9 cellular contexts compared by ENCODE assay signal in the genomic region with DNA sequence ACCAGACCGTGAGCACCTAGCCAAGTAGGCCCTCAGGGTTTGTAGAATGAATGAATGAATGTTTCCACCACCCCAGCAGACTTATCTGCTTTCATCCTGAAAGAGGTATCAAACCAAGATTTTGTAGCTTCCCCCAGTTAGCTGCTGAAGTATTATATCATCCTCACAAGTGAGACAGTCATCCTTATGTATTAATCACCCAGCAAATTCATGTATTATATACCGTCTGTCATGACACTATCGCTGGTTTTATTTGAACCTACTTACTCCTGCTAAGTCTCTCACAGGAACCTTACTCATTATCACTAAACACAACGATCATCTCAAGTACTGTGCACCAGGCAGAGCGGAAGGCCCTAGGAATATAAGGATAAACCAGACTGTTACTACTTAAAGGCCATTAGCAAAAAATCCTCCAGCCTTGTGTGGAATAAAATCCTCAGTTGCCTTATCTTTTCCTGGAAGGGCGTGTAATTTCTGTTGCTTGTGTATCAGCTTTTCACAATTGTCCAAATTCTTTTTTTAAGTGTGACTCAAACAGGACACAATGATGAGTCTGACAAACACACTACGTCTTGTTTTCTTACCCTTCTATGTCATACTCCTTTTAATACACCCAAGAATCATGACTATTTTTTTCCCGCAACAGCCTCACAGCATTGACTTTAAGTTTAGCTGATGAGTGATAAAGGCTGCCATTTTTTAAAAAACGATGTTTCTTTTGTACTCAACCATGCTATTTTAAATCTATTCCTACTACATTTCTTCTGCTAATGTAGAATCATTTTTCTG.
DNase-seq lines count a peak whose midpoint lies in the region; ATAC-seq and TF ChIP-seq lines count a peak whose summit lies in the region.
"Had no signal": no experiment of that assay in that cellular context is flagged by ENCODE, and none has a peak within 500 bp of the region (broad histone marks: within the 10 kb centered on the region; RNA-seq: fewer than 3 reads in every experiment).

No MANE protein-coding gene starts in this region.

- H3K27me3 ChIP-seq in left ventricle myocardium inferior (ENCODE audit: low read depth) (no peaks in the 10 kb centered on the region), foreskin keratinocyte (no peaks in the 10 kb centered on the region), transverse colon (no peaks in the 10 kb centered on the region), suprapubic skin (no peaks in the 10 kb centered on the region), aorta (ENCODE audit: control insufficient read depth in 1 of 2, insufficient read depth in 2 of 2, low read length in 1 of 2) (no peaks in the 10 kb centered on the region)

- no peaks in the 10 kb centered on the region for H3K9me3 Mint-ChIP-seq in activated T-helper 17 cell treated with anti-CD3 and anti-CD28 coated beads, Interleukin-2, amount 50 U/mL, for 72 hours

- TF ChIP-seq CTCF in left ventricle myocardium inferior (IDR thresholded peaks at IDR 0.05; ENCODE audit: borderline replicate concordance) (no peak), foreskin keratinocyte (conservative IDR thresholded peaks at IDR 0.05) (no peak), transverse colon (IDR thresholded peaks at IDR 0.05) (no peak), suprapubic skin (IDR thresholded peaks at IDR 0.05) (no peak)

- 55 to 57% methylated on average over 8 to 9 of the region's 9 CpGs for WGBS in transverse colon (ENCODE audit: low coverage in 1 of 2), 2 donors
- 84% methylated on average over 9 of the region's 9 CpGs for WGBS in suprapubic skin
- WGBS in aorta, 2 donors: 88 to 89% methylated on average over 9 of the region's 9 CpGs

- H3K4me3 Mint-ChIP-seq in activated T-helper 17 cell treated with anti-CD3 and anti-CD28 coated beads, Interleukin-2, amount 50 U/mL, for 72 hours: peak overlapping the region; percentile 91

- peak overlapping the region; percentile 92 for H3K27ac Mint-ChIP-seq in activated T-helper 17 cell treated with anti-CD3 and anti-CD28 coated beads, Interleukin-2, amount 50 U/mL, for 72 hours

- no peaks in the 10 kb centered on the region for H3K9me3 ChIP-seq in left ventricle myocardium inferior (replicated peaks)
- H3K9me3 ChIP-seq in transverse colon: no peaks in the 10 kb centered on the region
- H3K9me3 ChIP-seq in suprapubic skin: no peaks in the 10 kb centered on the region
- H3K9me3 ChIP-seq in aorta (ENCODE audit: control insufficient read depth, low read length): no peaks in the 10 kb centered on the region

- peaks cover 100% of the 10 kb centered on the region for H3K36me3 Mint-ChIP-seq in activated T-helper 17 cell treated with anti-CD3 and anti-CD28 coated beads, Interleukin-2, amount 50 U/mL, for 72 hours (ENCODE audit: low read depth)

- ATAC-seq in left cardiac atrium (no peak), foreskin keratinocyte (peak; percentile 1), aorta (ENCODE audit: low FRiP score) (no peak)
- ATAC-seq in activated T-helper 17 cell treated with anti-CD3 and anti-CD28 coated beads, Interleukin-2, amount 50 U/mL, for 72 hours (replicated peaks): peak; percentile 20

- intact Hi-C loops in left ventricle myocardium inferior (cut with micrococcal nuclease): no loop called here
- intact Hi-C loops in left cardiac atrium (cut with DNase I): no loop called here
- intact Hi-C loops in transverse colon (cut with DNase I; ENCODE audit: low total_unique reads): no loop called here
- intact Hi-C loops in aorta (cut with DNase I): no loop called here

- peaks cover 64% of the 10 kb centered on the region for H3K4me1 Mint-ChIP-seq in activated T-helper 17 cell treated with anti-CD3 and anti-CD28 coated beads, Interleukin-2, amount 50 U/mL, for 72 hours

- H3K27me3 Mint-ChIP-seq in activated T-helper 17 cell treated with anti-CD3 and anti-CD28 coated beads, Interleukin-2, amount 50 U/mL, for 72 hours: no peaks in the 10 kb centered on the region

- H3K4me3 ChIP-seq in left ventricle myocardium inferior (no peak overlapping the region), transverse colon (peak overlapping the region in 2 of 4 donors; percentile 32 to 53), suprapubic skin (no peak overlapping the region), aorta (ENCODE audit: low read length in 2 of 2) (no peak overlapping the region)

- no peak for TF ChIP-seq POLR2A in transverse colon (IDR thresholded peaks at IDR 0.05)
- no peak for TF ChIP-seq POLR2A in suprapubic skin (IDR thresholded peaks at IDR 0.05)

- TF ChIP-seq EP300 in transverse colon (IDR thresholded peaks at IDR 0.05; ENCODE audit: low read depth): no peak
- TF ChIP-seq EP300 in suprapubic skin (IDR thresholded peaks at IDR 0.05): no peak

- H3K36me3 ChIP-seq in left ventricle myocardium inferior: no peaks in the 10 kb centered on the region
- no peaks in the 10 kb centered on the region for H3K36me3 ChIP-seq in transverse colon
- H3K36me3 ChIP-seq in suprapubic skin: no peaks in the 10 kb centered on the region
- H3K36me3 ChIP-seq in aorta (ENCODE audit: control insufficient read depth in 1 of 2, insufficient read depth in 2 of 2, low read length in 1 of 2): no peaks in the 10 kb centered on the region

- H3K27ac ChIP-seq in left ventricle myocardium inferior (replicated peaks): peak overlapping the region; percentile 92
- H3K27ac ChIP-seq in foreskin keratinocyte: peak overlapping the region; percentile 72
- peak overlapping the region; percentile 84 to 94 (median 88) for H3K27ac ChIP-seq in transverse colon
- no peak overlapping the region for H3K27ac ChIP-seq in suprapubic skin
- no peak overlapping the region for H3K27ac ChIP-seq in aorta (ENCODE audit: low read depth in 1 of 2, low read length in 2 of 2)

- in situ Hi-C loops in transverse colon (cut with MboI; ENCODE audit: low pct_ligation_motif_present in 1 of 4, low pct_unique_long_range_greater_than_20kb in 1 of 4, low sequenced_read_pairs in 3 of 4): loop anchor here in 2 of 4 donors (10.0 kb wide), 2 partner anchors 85 to 95 kb away; no protein-coding TSS in a partner anchor

- H3K4me1 ChIP-seq in left ventricle myocardium inferior: peaks cover 72% of the 10 kb centered on the region
- peaks cover 25% of the 10 kb centered on the region for H3K4me1 ChIP-seq in foreskin keratinocyte
- peaks cover 20 to 91% (median 62%) of the 10 kb centered on the region in 4 donors for H3K4me1 ChIP-seq in transverse colon
- peaks cover 65% of the 10 kb centered on the region for H3K4me1 ChIP-seq in suprapubic skin
- H3K4me1 ChIP-seq in aorta (ENCODE audit: control insufficient read depth in 1 of 2, insufficient read depth in 2 of 2, low read length in 2 of 2): peaks cover 0 to 7% of the 10 kb centered on the region in 2 donors

- DNase-seq in left ventricle myocardium inferior (no peak), left cardiac atrium (no peak), foreskin keratinocyte (peak in 1 of 2 donors; percentile 59), transverse colon (no peak), suprapubic skin (ENCODE audit: low spot score in 2 of 2) (no peak), aorta (no peak)
- no peak for DNase-seq in activated CD4-positive, alpha-beta T cell treated with anti-CD3 and anti-CD28 coated beads for 4 hours
- DNase-seq: NCI-H1105 had no signal

Comparison
In these comparisons a context has a peak if more than half of its experiments do, and no peak if none do; other contexts are left out.
1. H3K27ac ChIP-seq: peak in left ventricle myocardium inferior (single experiment), foreskin keratinocyte (single experiment) and transverse colon (4 of 4); none in suprapubic skin (single experiment) and aorta (0 of 2).
2. ATAC-seq: peak in activated T-helper 17 cell treated with anti-CD3 and anti-CD28 coated beads, Interleukin-2, amount 50 U/mL, for 72 hours (single experiment) and foreskin keratinocyte (single experiment); none in left cardiac atrium (0 of 2) and aorta (single experiment).